Comparison of ENCODE assay signal across 12 cellular contexts in the genomic region with DNA sequence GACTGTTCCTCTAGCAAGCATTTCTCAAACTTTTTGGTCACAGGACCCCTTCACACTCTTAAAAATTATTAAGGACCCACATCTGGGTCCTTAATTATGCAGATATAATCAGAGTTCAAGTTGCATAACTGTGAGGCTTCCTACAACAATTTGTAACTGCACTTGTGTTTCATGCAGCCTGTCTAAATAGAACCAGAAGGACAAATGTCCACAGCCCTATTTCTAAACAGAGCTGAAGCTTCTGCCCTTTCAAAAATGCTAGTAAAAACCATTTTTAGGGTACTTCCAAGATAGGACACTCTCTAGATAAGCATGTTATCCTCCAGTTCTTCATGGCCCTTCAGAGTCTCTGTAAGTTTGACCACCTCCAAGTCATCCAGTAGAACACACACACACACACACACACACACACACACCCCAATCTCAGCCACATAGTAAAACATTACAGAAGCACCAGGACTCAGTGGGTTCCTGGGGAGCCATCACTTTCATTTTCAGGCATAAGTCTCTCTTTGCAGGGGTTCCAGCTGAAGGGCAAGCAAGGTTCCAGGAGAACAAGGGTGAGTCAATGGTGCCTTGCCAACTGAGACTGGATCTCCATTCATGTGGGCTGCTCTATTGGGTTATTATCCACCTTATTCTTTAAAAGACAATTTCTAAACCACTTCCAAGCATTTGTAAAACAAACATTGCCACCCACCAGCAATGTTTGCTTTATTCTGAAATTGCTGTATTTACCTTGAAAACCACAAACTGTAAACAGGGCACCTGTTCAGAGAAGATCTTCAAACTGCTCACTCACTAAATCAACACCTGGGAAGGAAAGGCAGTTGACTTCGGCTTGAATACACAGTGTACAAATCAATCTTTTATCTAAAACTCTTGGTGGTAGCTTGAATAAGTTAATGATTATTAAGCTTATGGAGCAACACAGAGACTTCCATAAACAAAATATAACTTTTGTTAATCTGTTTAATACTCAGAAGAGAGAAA.
DNase-seq lines count a peak whose midpoint lies in the region; ATAC-seq lines count a peak whose summit lies in the region.
"Had no signal": no experiment of that assay in that cellular context is flagged by ENCODE, and none has a peak within 500 bp of the region (broad histone marks: within the 10 kb centered on the region; RNA-seq: fewer than 3 reads in every experiment).

No MANE protein-coding gene starts in this region.

- no peaks in the 10 kb centered on the region for H3K27me3 Mint-ChIP-seq in activated T-helper 17 cell treated with anti-CD3 and anti-CD28 coated beads, Interleukin-2, amount 50 U/mL, for 72 hours
- H3K27me3 Mint-ChIP-seq in activated T-cell treated with anti-CD3 and anti-CD28 coated beads, Interleukin-2, amount 50 U/mL, for 4 hours (ENCODE audit: low read depth) = no peaks in the 10 kb centered on the region
- H3K27me3 Mint-ChIP-seq: central memory CD8-positive, alpha-beta T cell had no signal

- peak; percentile 16 for DNase-seq in COLO668 (lab: John Stamatoyannopoulos, UW; ENCODE audit: unreplicated experiment)
- no peak for DNase-seq in cerebellar nuclear complex (lab: John Stamatoyannopoulos, UW)
- no peak for DNase-seq in activated T-cell treated with anti-CD3 and anti-CD28 coated beads for 4 hours
- DNase-seq in activated T-cell treated with anti-CD3 and anti-CD28 coated beads, Interleukin-2, amount 50 U/mL, for 4 hours = no peak
- DNase-seq in right cardiac atrium = no peak
- DNase-seq: DMS 273 treated with DMSO at 0.1 percent for 48 hours; stimulated activated CD4-positive, alpha-beta T cell treated with anti-CD3 and anti-CD28 coated beads, Interleukin-12 subunit alpha, Interleukin-12 subunit beta, amount 100 ng/mL, for 4 hours had no signal

- H3K27ac ChIP-seq in right cardiac atrium (ENCODE audit: low read length) = no peak overlapping the region

- peaks cover 19% of the 10 kb centered on the region for H3K4me1 Mint-ChIP-seq in activated T-helper 17 cell treated with anti-CD3 and anti-CD28 coated beads, Interleukin-2, amount 50 U/mL, for 72 hours
- H3K4me1 Mint-ChIP-seq in activated T-cell treated with anti-CD3 and anti-CD28 coated beads, Interleukin-2, amount 50 U/mL, for 4 hours (ENCODE audit: low read depth) = peaks cover 10% of the 10 kb centered on the region

- ATAC-seq in GM19452 (IDR thresholded peaks at IDR 0.05; ENCODE audit: unreplicated experiment) (peak; percentile 77), HG03196 (IDR thresholded peaks at IDR 0.05; ENCODE audit: unreplicated experiment) (peak; percentile 73), right cardiac atrium (no peak)
- ATAC-seq in activated T-helper 17 cell treated with anti-CD3 and anti-CD28 coated beads, Interleukin-2, amount 50 U/mL, for 72 hours (replicated peaks) = peak; percentile 39
- ATAC-seq in activated T-cell treated with anti-CD3 and anti-CD28 coated beads, Interleukin-2, amount 50 U/mL, for 4 hours = no peak

- no peaks in the 10 kb centered on the region for H3K9me3 ChIP-seq in right cardiac atrium (ENCODE audit: control insufficient read depth, low read length)

- H3K36me3 Mint-ChIP-seq in activated T-helper 17 cell treated with anti-CD3 and anti-CD28 coated beads, Interleukin-2, amount 50 U/mL, for 72 hours (ENCODE audit: low read depth) = peaks cover 13% of the 10 kb centered on the region
- peaks cover 32% of the 10 kb centered on the region for H3K36me3 Mint-ChIP-seq in activated T-cell treated with anti-CD3 and anti-CD28 coated beads, Interleukin-2, amount 50 U/mL, for 4 hours (ENCODE audit: insufficient read depth)

- no peak overlapping the region for H3K4me3 ChIP-seq in right cardiac atrium (ENCODE audit: low read length)

- intact Hi-C loops in right cardiac atrium (cut with DNase I) = no loop called here

- peaks cover 4% of the 10 kb centered on the region for H3K9me3 Mint-ChIP-seq in activated T-helper 17 cell treated with anti-CD3 and anti-CD28 coated beads, Interleukin-2, amount 50 U/mL, for 72 hours
- H3K9me3 Mint-ChIP-seq in activated T-cell treated with anti-CD3 and anti-CD28 coated beads, Interleukin-2, amount 50 U/mL, for 4 hours = peaks cover 5% of the 10 kb centered on the region
- H3K9me3 Mint-ChIP-seq: central memory CD8-positive, alpha-beta T cell had no signal

- no peak overlapping the region for H3K27ac Mint-ChIP-seq in activated T-helper 17 cell treated with anti-CD3 and anti-CD28 coated beads, Interleukin-2, amount 50 U/mL, for 72 hours
- H3K27ac Mint-ChIP-seq: T-helper 2 cell treated with Interferon-gamma antibody and Interleukin-4, amounts not matched to agents 5 μg/mL and 100 μg/mL, for 36 hours had no signal

- H3K27me3 ChIP-seq in right cardiac atrium (ENCODE audit: control insufficient read depth, insufficient read depth) = no peaks in the 10 kb centered on the region

- WGBS in right cardiac atrium = 96% methylated on average over 1 of the region's 1 CpG

- H3K4me1 ChIP-seq in right cardiac atrium (ENCODE audit: control insufficient read depth, insufficient read depth, low read length) = peaks cover 3% of the 10 kb centered on the region

- no peak overlapping the region for H3K4me3 Mint-ChIP-seq in activated T-helper 17 cell treated with anti-CD3 and anti-CD28 coated beads, Interleukin-2, amount 50 U/mL, for 72 hours
- no peak overlapping the region for H3K4me3 Mint-ChIP-seq in activated T-cell treated with anti-CD3 and anti-CD28 coated beads, Interleukin-2, amount 50 U/mL, for 4 hours
- H3K4me3 Mint-ChIP-seq: central memory CD8-positive, alpha-beta T cell; T-helper 2 cell treated with Interferon-gamma antibody and Interleukin-4, amounts not matched to agents 5 μg/mL and 100 μg/mL, for 36 hours had no signal

Comparison
In these comparisons a context has a peak if more than half of its experiments do, and no peak if none do; other contexts are left out.
1. ATAC-seq: peak in GM19452 (single experiment), HG03196 (single experiment) and activated T-helper 17 cell treated with anti-CD3 and anti-CD28 coated beads, Interleukin-2, amount 50 U/mL, for 72 hours (single experiment); none in activated T-cell treated with anti-CD3 and anti-CD28 coated beads, Interleukin-2, amount 50 U/mL, for 4 hours (0 of 2) and right cardiac atrium (0 of 2).